9 cellular contexts compared by ENCODE assay signal in genomic region chr20:47021850-47022249, GRCh38.
"Had no signal": no experiment of that assay in that cellular context is flagged by ENCODE, and none has a peak within 500 bp of the region (broad histone marks: within the 10 kb centered on the region; RNA-seq: fewer than 3 reads in every experiment).

No MANE protein-coding gene starts in this region.

- H3K9ac ChIP-seq: GM23248, KMS-11 had no signal

- H2AFZ ChIP-seq: GM23248 had no signal

- DNase-seq: GM23248, GOT3, H7, IMR-90, KBM-7 had no signal

- H3K4me1 ChIP-seq: HAP-1 had no signal

- H3K36me3 ChIP-seq: HAP-1 had no signal

- H3K9me3 ChIP-seq: HAP-1 had no signal

- H3K4me2 ChIP-seq: KMS-11 had no signal

- ATAC-seq: HCT116 had no signal

- H3K4me3 ChIP-seq: GM23248, HAP-1 had no signal

- H3K27ac ChIP-seq: GM23248, HL-60, KMS-11 had no signal
